Comparison of ENCODE assay signal across 16 cellular contexts in genomic region chr1:15624315-15624714, GRCh38. TPM values are rescaled to one million over a fixed set of nuclear protein-coding genes. Genes with fewer than 3 reads are reported as not detected.
"Had no signal": no experiment of that assay in that cellular context is flagged by ENCODE, and none has a peak within 500 bp of the region (broad histone marks: within the 10 kb centered on the region; RNA-seq: fewer than 3 reads in every experiment).

No MANE protein-coding gene starts in this region.

- H3K4me3 ChIP-seq: breast epithelium, dorsolateral prefrontal cortex, mucosa of descending colon, stomach, thoracic aorta had no signal

- H3K27ac ChIP-seq: breast epithelium, stomach, thoracic aorta had no signal

- DNase-seq: activated B cell treated with CpG ODN at 0.5 μM for 24 hours; activated CD4-positive, alpha-beta T cell treated with anti-CD3 and anti-CD28 coated beads, Interleukin-2, amount 50 U/mL, for 4 hours; activated effector memory CD4-positive, alpha-beta T cell treated with Interleukin-2 at 50 U/mL for 16 hours; activated naive CD8-positive, alpha-beta T cell treated with anti-CD3 and anti-CD28 coated beads, Interleukin-2, amount 10 ng/mL, durations not matched to agents 7 days and 5 days; aorta; dorsolateral prefrontal cortex; head of caudate nucleus; mucosa of descending colon; natural killer cell; nucleus accumbens; stomach had no signal

- ATAC-seq: esophagus mucosa, mucosa of descending colon, natural killer cell, sciatic nerve had no signal

- H3K4me3 Mint-ChIP-seq: activated B cell treated with CpG ODN at 0.5 μM for 24 hours; activated naive CD8-positive, alpha-beta T cell treated with anti-CD3 and anti-CD28 coated beads, Interleukin-2, amount 10 ng/mL, durations not matched to agents 7 days and 5 days; natural killer cell had no signal

- H3K36me3 Mint-ChIP-seq: natural killer cell had no signal

- H3K27me3 Mint-ChIP-seq: activated B cell treated with CpG ODN at 0.5 μM for 24 hours; activated naive CD8-positive, alpha-beta T cell treated with anti-CD3 and anti-CD28 coated beads, Interleukin-2, amount 10 ng/mL, durations not matched to agents 7 days and 5 days had no signal

- H3K9me3 Mint-ChIP-seq: activated B cell treated with CpG ODN at 0.5 μM for 24 hours; activated naive CD8-positive, alpha-beta T cell treated with anti-CD3 and anti-CD28 coated beads, Interleukin-2, amount 10 ng/mL, durations not matched to agents 7 days and 5 days; natural killer cell had no signal

- H3K27ac Mint-ChIP-seq: activated B cell treated with CpG ODN at 0.5 μM for 24 hours; activated naive CD8-positive, alpha-beta T cell treated with anti-CD3 and anti-CD28 coated beads, Interleukin-2, amount 10 ng/mL, durations not matched to agents 7 days and 5 days; natural killer cell had no signal

- H3K27me3 ChIP-seq: breast epithelium, dorsolateral prefrontal cortex, stomach had no signal

- H3K36me3 ChIP-seq: breast epithelium had no signal

- H3K9me3 ChIP-seq: breast epithelium, mucosa of descending colon, stomach, thoracic aorta had no signal

RNA-seq across cellular contexts. Expression of gene AGMAT, which starts 39.5 kb away (rescaled TPM):
- total RNA-seq: SK-MEL-5 had no signal
